Comparison of ENCODE assay signal across 8 cellular contexts in the genomic region with DNA sequence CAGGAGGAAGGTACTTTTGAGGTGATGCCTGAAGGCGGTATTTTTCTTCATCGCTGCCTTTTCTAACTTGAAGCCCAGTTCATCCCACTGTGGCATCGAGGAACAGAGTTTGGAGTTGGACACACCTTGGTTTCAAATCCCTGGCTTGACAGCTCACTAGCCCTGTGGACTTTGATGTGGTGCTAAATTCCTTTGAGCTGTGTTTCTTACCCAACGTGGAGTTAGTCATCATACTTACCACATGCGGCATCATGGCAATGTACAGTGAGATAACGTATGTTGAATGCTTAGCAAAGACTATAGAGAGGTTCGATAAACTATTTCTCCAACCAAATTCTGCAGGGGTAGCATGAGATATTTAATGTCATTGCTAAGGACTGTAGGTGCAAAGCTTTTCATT. TPM values are rescaled to one million over a fixed set of nuclear protein-coding genes. Genes with fewer than 3 reads are reported as not detected.
DNase-seq lines count a peak whose midpoint lies in the region; ATAC-seq and TF ChIP-seq lines count a peak whose summit lies in the region.

No MANE protein-coding gene starts in this region.

- no peak for DNase-seq in activated T-cell treated with anti-CD3 and anti-CD28 coated beads, Interleukin-2, amount 50 U/mL, for 4 hours
- no peak for DNase-seq in activated T-cell treated with anti-CD3 and anti-CD28 coated beads for 4 hours
- peak; percentile 12 for DNase-seq in activated T-helper 9 cell treated with anti-CD3 and anti-CD28 coated beads, Interleukin-2, amount 50 U/mL, for 16 hours (ENCODE audit: low read depth)
- DNase-seq in activated CD8-positive, alpha-beta T cell treated with anti-CD3 and anti-CD28 coated beads for 36 hours = no peak
- DNase-seq in GM10248 (ENCODE audit: extremely low spot score) = no peak

- POLR2A ChIA-PET in activated CD8-positive, alpha-beta T cell treated with anti-CD3 and anti-CD28 coated beads for 36 hours (lab: Charles Lee) = interaction anchor here (1.4 kb wide), 1 partner anchor 14 kb away, joined by 3 read pairs; no protein-coding TSS in a partner anchor
- POLR2A ChIA-PET in GM10248 (lab: Yijun Ruan, JAX) = no interaction called here

- no peak for TF ChIP-seq CTCF in activated CD8-positive, alpha-beta T cell treated with anti-CD3 and anti-CD28 coated beads for 36 hours (IDR thresholded peaks at IDR 0.05)
- no peak for TF ChIP-seq CTCF in GM10248 (IDR thresholded peaks at IDR 0.05; ENCODE audit: control extremely low read depth, extremely low read depth, low read depth, missing control alignments)

- ATAC-seq in activated T-cell treated with anti-CD3 and anti-CD28 coated beads, Interleukin-2, amount 50 U/mL, for 4 hours = peak in 1 of 2 donors; percentile 55
- no peak for ATAC-seq in GM21447 (IDR thresholded peaks at IDR 0.05; ENCODE audit: unreplicated experiment)
- ATAC-seq in activated CD8-positive, alpha-beta T cell treated with anti-CD3 and anti-CD28 coated beads for 36 hours = no peak

- CTCF ChIA-PET in activated CD8-positive, alpha-beta T cell treated with anti-CD3 and anti-CD28 coated beads for 36 hours (lab: Charles Lee) = interaction anchor here (1.3 kb wide), 1 partner anchor 9 kb away, joined by 3 read pairs; no protein-coding TSS in a partner anchor
- CTCF ChIA-PET in GM10248 (lab: Yijun Ruan, JAX) = interaction anchor here (1.6 to 1.8 kb wide), 2 partner anchors 10 to 72 kb away, joined by 3 to 6 read pairs; no protein-coding TSS in a partner anchor

- H3K27ac Mint-ChIP-seq in activated CD8-positive, alpha-beta T cell treated with anti-CD3 and anti-CD28 coated beads for 36 hours = no peak overlapping the region

- peaks cover 2% of the 10 kb centered on the region for H3K9me3 Mint-ChIP-seq in activated T-cell treated with anti-CD3 and anti-CD28 coated beads, Interleukin-2, amount 50 U/mL, for 4 hours
- peaks cover 3% of the 10 kb centered on the region for H3K9me3 Mint-ChIP-seq in activated CD8-positive, alpha-beta T cell treated with anti-CD3 and anti-CD28 coated beads for 36 hours

- peaks cover 23% of the 10 kb centered on the region for H3K27me3 Mint-ChIP-seq in activated T-cell treated with anti-CD3 and anti-CD28 coated beads, Interleukin-2, amount 50 U/mL, for 4 hours (ENCODE audit: low read depth)
- H3K27me3 Mint-ChIP-seq in activated CD8-positive, alpha-beta T cell treated with anti-CD3 and anti-CD28 coated beads for 36 hours = peaks cover 44% of the 10 kb centered on the region

- H3K4me3 Mint-ChIP-seq in activated T-cell treated with anti-CD3 and anti-CD28 coated beads, Interleukin-2, amount 50 U/mL, for 4 hours = peak overlapping the region; percentile 37
- no peak overlapping the region for H3K4me3 Mint-ChIP-seq in activated CD8-positive, alpha-beta T cell treated with anti-CD3 and anti-CD28 coated beads for 36 hours

- intact Hi-C loops in activated CD8-positive, alpha-beta T cell treated with anti-CD3 and anti-CD28 coated beads for 36 hours (cut with micrococcal nuclease) = no loop called here

- H3K27ac ChIP-seq in temporal lobe (ENCODE audit: low read depth, low read length) = peak overlapping the region; percentile 96

- 0 out of 2 replicates have a peak overlapping the region, but pooled peaks have one; percentile 4 for H3K4me3 ChIP-seq in iPS-18c (ENCODE audit: insufficient read depth, low read depth, low read length)

- H3K9me3 ChIP-seq in iPS-18c (ENCODE audit: control insufficient read depth, insufficient read depth, low read length) = no peaks in the 10 kb centered on the region

- peaks cover under 1% of the 10 kb centered on the region for H3K36me3 Mint-ChIP-seq in activated T-cell treated with anti-CD3 and anti-CD28 coated beads, Interleukin-2, amount 50 U/mL, for 4 hours (ENCODE audit: insufficient read depth)
- H3K36me3 Mint-ChIP-seq in activated CD8-positive, alpha-beta T cell treated with anti-CD3 and anti-CD28 coated beads for 36 hours (ENCODE audit: low read depth) = no peaks in the 10 kb centered on the region

- peaks cover 73% of the 10 kb centered on the region for H3K4me1 Mint-ChIP-seq in activated T-cell treated with anti-CD3 and anti-CD28 coated beads, Interleukin-2, amount 50 U/mL, for 4 hours (ENCODE audit: low read depth)
- H3K4me1 Mint-ChIP-seq in activated CD8-positive, alpha-beta T cell treated with anti-CD3 and anti-CD28 coated beads for 36 hours (ENCODE audit: low read depth) = peaks cover 29% of the 10 kb centered on the region

RNA-seq across cellular contexts. Expression of a gene that starts 3.4 kb away (rescaled TPM):
- total RNA-seq in activated T-cell treated with anti-CD3 and anti-CD28 coated beads, Interleukin-2, amount 50 U/mL, for 4 hours = 1 to 10 TPM; 1.1 to 6.7 (median 3.7) TPM
- total RNA-seq in temporal lobe = 7.1 TPM
- 1 to 10 TPM; 2.7 to 2.8 TPM for total RNA-seq in activated CD8-positive, alpha-beta T cell treated with anti-CD3 and anti-CD28 coated beads for 36 hours
